Comparison of ENCODE assay signal across 22 cellular contexts in the genomic region with DNA sequence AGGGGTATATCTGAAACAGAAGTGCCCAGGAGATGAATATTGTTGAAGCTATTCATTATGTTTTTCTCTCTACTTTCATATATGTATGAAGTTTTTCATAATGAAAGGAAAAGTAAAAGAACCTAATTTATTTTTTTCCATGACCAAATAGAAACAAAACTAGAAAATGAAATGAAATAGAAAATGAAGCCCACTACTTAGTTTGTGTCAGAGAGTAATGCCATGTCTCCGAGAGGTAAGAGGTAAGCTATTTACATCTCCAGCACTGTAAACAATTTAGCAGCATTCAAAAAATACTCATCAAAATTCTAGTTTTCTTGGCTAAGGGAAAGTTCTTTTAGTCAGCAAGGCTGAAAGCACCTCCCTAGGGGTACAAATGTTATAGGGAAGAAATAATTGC.
"Had no signal": no experiment of that assay in that cellular context is flagged by ENCODE, and none has a peak within 500 bp of the region (broad histone marks: within the 10 kb centered on the region; RNA-seq: fewer than 3 reads in every experiment).

No MANE protein-coding gene starts in this region.

- H3K27me3 ChIP-seq: esophagus muscularis mucosa, gastrocnemius medialis, heart right ventricle, neural progenitor cell, ovary, right atrium auricular region, sigmoid colon, stomach, transverse colon had no signal

- DNase-seq: effector memory CD8-positive, alpha-beta T cell; gastrocnemius medialis; heart right ventricle; islet precursor cell; mammary epithelial cell; nucleus accumbens; ovary; sigmoid colon; stimulated activated CD4-positive, alpha-beta T cell treated with anti-CD3 and anti-CD28 coated beads, Interleukin-2, amount 100 ng/mL, for 24 hours; stimulated activated CD4-positive, alpha-beta T cell treated with anti-CD3 and anti-CD28 coated beads, Interleukin-4, amount 100 ng/mL, for 4 hours; stimulated activated naive CD4-positive, alpha-beta T cell; stomach; substantia nigra; transverse colon had no signal

- H3K9me3 ChIP-seq: esophagus muscularis mucosa, gastrocnemius medialis, heart right ventricle, ovary, right atrium auricular region, sigmoid colon, stomach, thoracic aorta, transverse colon had no signal

- H3K27ac ChIP-seq: epithelial cell of prostate, esophagus muscularis mucosa, gastrocnemius medialis, heart right ventricle, neural progenitor cell, ovary, right atrium auricular region, sigmoid colon, skin epidermis, stomach, thoracic aorta, transverse colon had no signal

- ATAC-seq: effector memory CD8-positive, alpha-beta T cell; gastrocnemius medialis; heart right ventricle; left lobe of liver; natural killer cell treated with Interleukin-12 subunit alpha and Interleukin-12 subunit beta and Interleukin-15 and Interleukin-18, amount 100 ng/mL, for 72 hours had no signal

- H3K4me3 ChIP-seq: esophagus muscularis mucosa, gastrocnemius medialis, heart right ventricle, neural progenitor cell, ovary, right atrium auricular region, sigmoid colon, skin epidermis, stomach, thoracic aorta, transverse colon had no signal

- H3K36me3 ChIP-seq: esophagus muscularis mucosa, gastrocnemius medialis, heart right ventricle, neural progenitor cell, ovary, right atrium auricular region, sigmoid colon, stomach, thoracic aorta, transverse colon had no signal

- H3K4me1 ChIP-seq: esophagus muscularis mucosa, gastrocnemius medialis, heart right ventricle, neural progenitor cell, right atrium auricular region, sigmoid colon, stomach, transverse colon had no signal
